Comparison of ENCODE assay signal across 19 cellular contexts in genomic region chr10:28644647-28645046, GRCh38. TPM values are rescaled to one million over a fixed set of nuclear protein-coding genes. Genes with fewer than 3 reads are reported as not detected.
"Had no signal": no experiment of that assay in that cellular context is flagged by ENCODE, and none has a peak within 500 bp of the region (broad histone marks: within the 10 kb centered on the region; RNA-seq: fewer than 3 reads in every experiment).

No MANE protein-coding gene starts in this region.

- H3K4me1 Mint-ChIP-seq: activated CD4-positive, alpha-beta T cell treated with anti-CD3 and anti-CD28 coated beads, Interleukin-2, amount 10 ng/mL, durations not matched to agents 7 days and 5 days; activated naive CD4-positive, alpha-beta T cell treated with anti-CD3 and anti-CD28 coated beads, Interleukin-2, amount 10 ng/mL, durations not matched to agents 7 days and 5 days; activated naive CD8-positive, alpha-beta T cell treated with anti-CD3 and anti-CD28 coated beads for 36 hours had no signal

- H3K36me3 Mint-ChIP-seq: activated CD4-positive, alpha-beta memory T cell treated with anti-CD3 and anti-CD28 coated beads for 36 hours; activated naive CD4-positive, alpha-beta T cell treated with anti-CD3 and anti-CD28 coated beads, Interleukin-2, amount 10 ng/mL, durations not matched to agents 7 days and 5 days; activated naive CD8-positive, alpha-beta T cell treated with anti-CD3 and anti-CD28 coated beads for 36 hours had no signal

- DNase-seq: activated CD4-positive, alpha-beta memory T cell treated with anti-CD3 and anti-CD28 coated beads for 36 hours; activated CD4-positive, alpha-beta T cell treated with anti-CD3 and anti-CD28 coated beads, Interleukin-2, amount 10 ng/mL, durations not matched to agents 7 days and 5 days; activated CD4-positive, CD25-positive, alpha-beta regulatory T cell; activated CD8-positive, alpha-beta memory T cell treated with anti-CD3 and anti-CD28 coated beads, Interleukin-2, amount 50 U/mL, for 4 hours; activated gamma-delta T cell treated with Interleukin-2 at 50 U/mL for 16 hours; activated naive CD4-positive, alpha-beta T cell treated with anti-CD3 and anti-CD28 coated beads, Interleukin-2, amount 10 ng/mL, durations not matched to agents 7 days and 5 days; activated naive CD8-positive, alpha-beta T cell treated with anti-CD3 and anti-CD28 coated beads for 36 hours; activated T-cell treated with anti-CD3 and anti-CD28 coated beads, Interleukin-2, amount 50 U/mL, for 72 hours; Kasumi-1; KBM-7; NCI-H146; NCI-H187 treated with DMSO at 0.1 percent for 48 hours; NCI-H2081 treated with DMSO at 0.1 percent for 48 hours; NCI-H446; NCI-H524; SIG-M5; T1000 had no signal

- H3K27ac Mint-ChIP-seq: activated CD4-positive, alpha-beta memory T cell treated with anti-CD3 and anti-CD28 coated beads for 36 hours; activated CD4-positive, alpha-beta T cell treated with anti-CD3 and anti-CD28 coated beads, Interleukin-2, amount 10 ng/mL, durations not matched to agents 7 days and 5 days; activated naive CD4-positive, alpha-beta T cell treated with anti-CD3 and anti-CD28 coated beads, Interleukin-2, amount 10 ng/mL, durations not matched to agents 7 days and 5 days; activated naive CD8-positive, alpha-beta T cell treated with anti-CD3 and anti-CD28 coated beads for 36 hours; activated T-cell treated with anti-CD3 and anti-CD28 coated beads, Interleukin-2, amount 50 U/mL, for 72 hours; activated T-helper 2 cell treated with anti-CD3 and anti-CD28 coated beads, Interferon-gamma antibody, Interleukin-2, Interleukin-4, amounts not matched to agents 10 μg/mL and 5 μg/mL and 100 μg/mL, durations not matched to agents 14 hours and 24 hours and 36 hours had no signal

- H3K27ac ChIP-seq: VCaP had no signal

- H3K9me3 Mint-ChIP-seq: activated CD4-positive, alpha-beta memory T cell treated with anti-CD3 and anti-CD28 coated beads for 36 hours; activated CD4-positive, alpha-beta T cell treated with anti-CD3 and anti-CD28 coated beads, Interleukin-2, amount 10 ng/mL, durations not matched to agents 7 days and 5 days; activated naive CD4-positive, alpha-beta T cell treated with anti-CD3 and anti-CD28 coated beads, Interleukin-2, amount 10 ng/mL, durations not matched to agents 7 days and 5 days; activated T-helper 2 cell treated with anti-CD3 and anti-CD28 coated beads, Interferon-gamma antibody, Interleukin-2, Interleukin-4, amounts not matched to agents 10 μg/mL and 5 μg/mL and 100 μg/mL, durations not matched to agents 14 hours and 24 hours and 36 hours had no signal

- ATAC-seq: activated T-cell treated with anti-CD3 and anti-CD28 coated beads, Interleukin-2, amount 50 U/mL, for 72 hours had no signal

- H3K4me3 Mint-ChIP-seq: activated CD4-positive, alpha-beta memory T cell treated with anti-CD3 and anti-CD28 coated beads for 36 hours; activated CD4-positive, alpha-beta T cell treated with anti-CD3 and anti-CD28 coated beads, Interleukin-2, amount 10 ng/mL, durations not matched to agents 7 days and 5 days; activated naive CD4-positive, alpha-beta T cell treated with anti-CD3 and anti-CD28 coated beads, Interleukin-2, amount 10 ng/mL, durations not matched to agents 7 days and 5 days; activated naive CD8-positive, alpha-beta T cell treated with anti-CD3 and anti-CD28 coated beads for 36 hours; activated T-cell treated with anti-CD3 and anti-CD28 coated beads, Interleukin-2, amount 50 U/mL, for 72 hours had no signal

RNA-seq across cellular contexts. Expression of gene BAMBI, which starts 32.7 kb away (rescaled TPM):
- total RNA-seq: activated CD4-positive, alpha-beta T cell treated with anti-CD3 and anti-CD28 coated beads, Interleukin-2, amount 10 ng/mL, durations not matched to agents 7 days and 5 days had no signal
